21 cellular contexts compared by ENCODE assay signal in genomic region chr4:742096-742741, GRCh38. TPM values are rescaled to one million over a fixed set of nuclear protein-coding genes. Genes with fewer than 3 reads are reported as not detected.
DNase-seq lines count a peak whose midpoint lies in the region; ATAC-seq and TF ChIP-seq lines count a peak whose summit lies in the region.
"Had no signal": no experiment of that assay in that cellular context is flagged by ENCODE, and none has a peak within 500 bp of the region (broad histone marks: within the 10 kb centered on the region; RNA-seq: fewer than 3 reads in every experiment).

No MANE protein-coding gene starts in this region.

- no peak for TF ChIP-seq EP300 in gastroesophageal sphincter (IDR thresholded peaks at IDR 0.05)

- TF ChIP-seq CTCF in natural killer cell (IDR thresholded peaks at IDR 0.05) (no peak), gastroesophageal sphincter (IDR thresholded peaks at IDR 0.05) (no peak), A673 (conservative IDR thresholded peaks at IDR 0.05; ENCODE audit: low read depth, low read length) (no peak)

- POLR2A ChIA-PET in A673 (lab: Charles Lee; ENCODE audit: low non-redundant PET) = interaction anchor here (0.7 kb wide), 1 partner anchor 423 kb away, joined by 4 read pairs; no protein-coding TSS in a partner anchor

- peak overlapping the region; percentile 43 to 47 for H3K27ac Mint-ChIP-seq in natural killer cell
- no peak overlapping the region for H3K27ac Mint-ChIP-seq in natural killer cell treated with Interleukin-12 subunit alpha and Interleukin-12 subunit beta and Interleukin-15 and Interleukin-18, amount 100 ng/mL, for 72 hours
- H3K27ac Mint-ChIP-seq in central memory CD8-positive, alpha-beta T cell (ENCODE audit: low read depth) = peak overlapping the region; percentile 46
- H3K27ac Mint-ChIP-seq in stimulated activated effector memory CD8-positive, alpha-beta T cell treated with anti-CD3 and anti-CD28 coated beads, Interleukin-12 subunit alpha, Interleukin-12 subunit beta, amount 100 ng/mL, for 72 hours = peak overlapping the region; percentile 37
- H3K27ac Mint-ChIP-seq: activated naive CD4-positive, alpha-beta T cell treated with anti-CD3 and anti-CD28 coated beads for 36 hours; neural progenitor cell; T-helper 1 cell treated with Interleukin-12 subunit alpha and Interleukin-12 subunit beta and Interleukin-4 antibody, amounts not matched to agents 30 μg/mL and 1 μg/mL, for 36 hours; type B pancreatic cell had no signal

- H3K27me3 ChIP-seq in gastroesophageal sphincter (no peaks in the 10 kb centered on the region), A673 (replicated peaks; ENCODE audit: insufficient read depth, low read depth, low read length, poor library complexity) (no peaks in the 10 kb centered on the region)
- H3K27me3 ChIP-seq: adrenal gland, body of pancreas, dorsolateral prefrontal cortex, neural progenitor cell, right lobe of liver had no signal

- 63 to 82% methylated on average over 8 to 10 of the region's 21 CpGs for WGBS in gastroesophageal sphincter (ENCODE audit: low coverage in 1 of 2), 2 donors

- TF ChIP-seq POLR2A in gastroesophageal sphincter (IDR thresholded peaks at IDR 0.05) = no peak

- H3K36me3 Mint-ChIP-seq in natural killer cell = no peaks in the 10 kb centered on the region
- no peaks in the 10 kb centered on the region for H3K36me3 Mint-ChIP-seq in natural killer cell treated with Interleukin-12 subunit alpha and Interleukin-12 subunit beta and Interleukin-15 and Interleukin-18, amount 100 ng/mL, for 72 hours
- peaks cover 4% of the 10 kb centered on the region for H3K36me3 Mint-ChIP-seq in central memory CD8-positive, alpha-beta T cell (ENCODE audit: insufficient read depth)
- H3K36me3 Mint-ChIP-seq in stimulated activated effector memory CD8-positive, alpha-beta T cell treated with anti-CD3 and anti-CD28 coated beads, Interleukin-12 subunit alpha, Interleukin-12 subunit beta, amount 100 ng/mL, for 72 hours = peaks cover 50% of the 10 kb centered on the region

- ATAC-seq in natural killer cell (peak in 1 of 3 donors; percentile 10), HG02798 (IDR thresholded peaks at IDR 0.05; ENCODE audit: poor library complexity, unreplicated experiment) (peak; percentile 10), gastroesophageal sphincter (no peak)
- no peak for ATAC-seq in natural killer cell treated with Interleukin-12 subunit alpha and Interleukin-12 subunit beta and Interleukin-15 and Interleukin-18, amount 100 ng/mL, for 72 hours
- ATAC-seq in central memory CD8-positive, alpha-beta T cell (replicated peaks; ENCODE audit: extremely low read depth, poor library complexity, severe bottlenecking) = no peak
- ATAC-seq in stimulated activated effector memory CD8-positive, alpha-beta T cell treated with anti-CD3 and anti-CD28 coated beads, Interleukin-12 subunit alpha, Interleukin-12 subunit beta, amount 100 ng/mL, for 72 hours = peak; percentile 22

- intact Hi-C loops in natural killer cell (cut with micrococcal nuclease) = loop anchor here (2.0 to 5.0 kb wide), 2 partner anchors 245 to 610 kb away; partner anchors contain the start of gene IDUA
- intact Hi-C loops in A673 (cut with micrococcal nuclease; ENCODE audit: unreplicated experiment) = loop anchor here (10.0 kb wide), 1 partner anchor 243 kb away; the partner anchor contains the start of gene IDUA

- no TSS peak for BruUV-seq in A673 (replicated peaks; lab: Mats Ljungman, UMichigan)

- H3K4me1 ChIP-seq in gastroesophageal sphincter (no peaks in the 10 kb centered on the region), A673 (ENCODE audit: insufficient read depth, low read length, poor library complexity, severe bottlenecking) (peaks cover 5% of the 10 kb centered on the region)
- H3K4me1 ChIP-seq: adrenal gland, body of pancreas, neural progenitor cell, right lobe of liver had no signal

- no peaks in the 10 kb centered on the region for H3K9me3 Mint-ChIP-seq in natural killer cell
- H3K9me3 Mint-ChIP-seq in natural killer cell treated with Interleukin-12 subunit alpha and Interleukin-12 subunit beta and Interleukin-15 and Interleukin-18, amount 100 ng/mL, for 72 hours = no peaks in the 10 kb centered on the region
- H3K9me3 Mint-ChIP-seq in central memory CD8-positive, alpha-beta T cell = no peaks in the 10 kb centered on the region
- no peaks in the 10 kb centered on the region for H3K9me3 Mint-ChIP-seq in stimulated activated effector memory CD8-positive, alpha-beta T cell treated with anti-CD3 and anti-CD28 coated beads, Interleukin-12 subunit alpha, Interleukin-12 subunit beta, amount 100 ng/mL, for 72 hours
- H3K9me3 Mint-ChIP-seq: activated naive CD4-positive, alpha-beta T cell treated with anti-CD3 and anti-CD28 coated beads for 36 hours; IgD-negative memory B cell; T-helper 1 cell treated with Interleukin-12 subunit alpha and Interleukin-12 subunit beta and Interleukin-4 antibody, amounts not matched to agents 30 μg/mL and 1 μg/mL, for 36 hours; type B pancreatic cell had no signal

- H3K36me3 ChIP-seq in gastroesophageal sphincter (peaks cover 0 to 63% of the 10 kb centered on the region in 2 donors), A673 (ENCODE audit: insufficient read depth, low read length, poor library complexity, severe bottlenecking) (peaks cover 35% of the 10 kb centered on the region)
- H3K36me3 ChIP-seq: neural progenitor cell had no signal

- DNase-seq in natural killer cell (no peak), A673 (ENCODE audit: low spot score) (no peak)
- DNase-seq in natural killer cell treated with Interleukin-12 subunit alpha and Interleukin-12 subunit beta and Interleukin-15 and Interleukin-18, amount 100 ng/mL, for 72 hours (ENCODE audit: low spot score) = no peak
- DNase-seq in central memory CD8-positive, alpha-beta T cell (ENCODE audit: low spot score in 2 of 2) = no peak
- DNase-seq in stimulated activated effector memory CD8-positive, alpha-beta T cell treated with anti-CD3 and anti-CD28 coated beads, Interleukin-12 subunit alpha, Interleukin-12 subunit beta, amount 100 ng/mL, for 72 hours (ENCODE audit: low spot score in 2 of 2) = no peak
- DNase-seq in activated CD8-positive, alpha-beta memory T cell treated with anti-CD3 and anti-CD28 coated beads, Interleukin-2, amount 50 U/mL, for 48 hours = no peak
- DNase-seq: foreskin melanocyte, NCI-H1092 had no signal

- CTCF ChIA-PET in A673 (lab: Charles Lee) = interaction anchor here (0.7 to 1.0 kb wide), 2 partner anchors 10 to 59 kb away, joined by 3 read pairs; no protein-coding TSS in a partner anchor

- no peak overlapping the region for H3K4me3 ChIP-seq in gastroesophageal sphincter
- H3K4me3 ChIP-seq in A673 (ENCODE audit: low read depth, low read length, poor library complexity, severe bottlenecking) = no peak overlapping the region
- H3K4me3 ChIP-seq: adrenal gland, body of pancreas, dorsolateral prefrontal cortex, lung, neural progenitor cell, right lobe of liver had no signal

- no peak overlapping the region for H3K4me3 Mint-ChIP-seq in natural killer cell
- H3K4me3 Mint-ChIP-seq in natural killer cell treated with Interleukin-12 subunit alpha and Interleukin-12 subunit beta and Interleukin-15 and Interleukin-18, amount 100 ng/mL, for 72 hours = no peak overlapping the region
- H3K4me3 Mint-ChIP-seq in central memory CD8-positive, alpha-beta T cell = no peak overlapping the region
- no peak overlapping the region for H3K4me3 Mint-ChIP-seq in stimulated activated effector memory CD8-positive, alpha-beta T cell treated with anti-CD3 and anti-CD28 coated beads, Interleukin-12 subunit alpha, Interleukin-12 subunit beta, amount 100 ng/mL, for 72 hours
- H3K4me3 Mint-ChIP-seq: activated naive CD4-positive, alpha-beta T cell treated with anti-CD3 and anti-CD28 coated beads for 36 hours; IgD-negative memory B cell; neural progenitor cell; T-helper 1 cell treated with Interleukin-12 subunit alpha and Interleukin-12 subunit beta and Interleukin-4 antibody, amounts not matched to agents 30 μg/mL and 1 μg/mL, for 36 hours; type B pancreatic cell had no signal

- H3K4me1 Mint-ChIP-seq in natural killer cell = peaks cover 7 to 15% of the 10 kb centered on the region in 2 donors
- peaks cover 0 to 9% of the 10 kb centered on the region in 2 donors for H3K4me1 Mint-ChIP-seq in natural killer cell treated with Interleukin-12 subunit alpha and Interleukin-12 subunit beta and Interleukin-15 and Interleukin-18, amount 100 ng/mL, for 72 hours (ENCODE audit: low read depth in 2 of 2)
- H3K4me1 Mint-ChIP-seq in central memory CD8-positive, alpha-beta T cell = peaks cover 5% of the 10 kb centered on the region
- peaks cover 6% of the 10 kb centered on the region for H3K4me1 Mint-ChIP-seq in stimulated activated effector memory CD8-positive, alpha-beta T cell treated with anti-CD3 and anti-CD28 coated beads, Interleukin-12 subunit alpha, Interleukin-12 subunit beta, amount 100 ng/mL, for 72 hours
- H3K4me1 Mint-ChIP-seq: neural progenitor cell had no signal

- H3K9me3 ChIP-seq in gastroesophageal sphincter (no peaks in the 10 kb centered on the region), A673 (ENCODE audit: low read depth, low read length, poor library complexity, severe bottlenecking) (no peaks in the 10 kb centered on the region)
- H3K9me3 ChIP-seq: adrenal gland, right lobe of liver had no signal

- H3K27me3 Mint-ChIP-seq in natural killer cell (ENCODE audit: low read depth in 2 of 2) = no peaks in the 10 kb centered on the region
- no peaks in the 10 kb centered on the region for H3K27me3 Mint-ChIP-seq in natural killer cell treated with Interleukin-12 subunit alpha and Interleukin-12 subunit beta and Interleukin-15 and Interleukin-18, amount 100 ng/mL, for 72 hours
- H3K27me3 Mint-ChIP-seq in central memory CD8-positive, alpha-beta T cell = no peaks in the 10 kb centered on the region
- H3K27me3 Mint-ChIP-seq: IgD-negative memory B cell, type B pancreatic cell had no signal

- no peak overlapping the region for H3K27ac ChIP-seq in gastroesophageal sphincter
- H3K27ac ChIP-seq in A673 (ENCODE audit: low read depth, low read length, poor library complexity, severe bottlenecking) = no peak overlapping the region
- H3K27ac ChIP-seq: adrenal gland, body of pancreas, neural progenitor cell, right lobe of liver had no signal

RNA-seq across cellular contexts. Expression of gene PCGF3, which starts 36.6 kb away (rescaled TPM):
- total RNA-seq in natural killer cell (100 to 1,000 TPM in 1 of 3 donors, 10 to 100 TPM in 2; 71.2 to 101 (median 97.2) TPM), gastroesophageal sphincter (10 to 100 TPM; 24.4 to 46.5 (median 40.7) TPM), A673 (2021) (83.5 and 83.9 TPM in 2 replicates)
- total RNA-seq in natural killer cell treated with Interleukin-12 subunit alpha and Interleukin-12 subunit beta and Interleukin-15 and Interleukin-18, amount 100 ng/mL, for 72 hours = 10 to 100 TPM; 50.6 to 54.3 TPM

RNA-seq across cellular contexts. Expression of gene SLC49A3, which starts 53.3 kb away (rescaled TPM):
- total RNA-seq in natural killer cell (10 to 100 TPM; 10.0 to 14.9 (median 10.4) TPM), gastroesophageal sphincter (1 to 10 TPM; 5.2 to 8.7 (median 7.8) TPM), A673 (2021) (0.47 and 1.7 TPM in 2 replicates)
- 10 to 100 TPM; 10.5 to 15.9 TPM for total RNA-seq in natural killer cell treated with Interleukin-12 subunit alpha and Interleukin-12 subunit beta and Interleukin-15 and Interleukin-18, amount 100 ng/mL, for 72 hours
- total RNA-seq: activated naive CD4-positive, alpha-beta T cell treated with anti-CD3 and anti-CD28 coated beads for 36 hours; SK-MEL-5 had no signal

Comparison
In these comparisons a context has a peak if more than half of its experiments do, and no peak if none do; other contexts are left out.
1. H3K27ac Mint-ChIP-seq: peak in natural killer cell (2 of 2), central memory CD8-positive, alpha-beta T cell (single experiment) and stimulated activated effector memory CD8-positive, alpha-beta T cell treated with anti-CD3 and anti-CD28 coated beads, Interleukin-12 subunit alpha, Interleukin-12 subunit beta, amount 100 ng/mL, for 72 hours (single experiment); none in natural killer cell treated with Interleukin-12 subunit alpha and Interleukin-12 subunit beta and Interleukin-15 and Interleukin-18, amount 100 ng/mL, for 72 hours (0 of 2).
2. ATAC-seq: peak in HG02798 (single experiment) and stimulated activated effector memory CD8-positive, alpha-beta T cell treated with anti-CD3 and anti-CD28 coated beads, Interleukin-12 subunit alpha, Interleukin-12 subunit beta, amount 100 ng/mL, for 72 hours (single experiment); none in natural killer cell treated with Interleukin-12 subunit alpha and Interleukin-12 subunit beta and Interleukin-15 and Interleukin-18, amount 100 ng/mL, for 72 hours (0 of 2), central memory CD8-positive, alpha-beta T cell (single experiment) and gastroesophageal sphincter (single experiment).